Comparison of ENCODE assay signal across 26 cellular contexts in the genomic region with DNA sequence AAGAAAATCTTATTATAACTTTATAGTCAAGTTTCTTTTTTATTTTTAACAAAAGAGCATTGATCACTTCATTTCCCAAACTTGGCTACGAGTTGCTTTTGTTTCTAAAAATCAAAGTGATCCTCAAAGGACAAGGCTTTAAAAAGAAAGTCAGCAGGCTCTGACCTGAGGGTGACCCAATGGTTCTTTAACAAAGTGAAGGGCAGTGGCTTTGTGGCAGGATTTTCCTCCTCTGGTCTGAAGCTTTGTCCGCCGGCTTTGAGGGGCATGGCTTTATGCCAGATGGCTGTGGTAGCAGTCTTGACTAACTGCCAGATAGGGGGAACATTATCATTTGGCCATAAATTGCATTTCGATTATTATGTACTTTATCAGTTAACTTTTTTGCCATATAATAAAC. TPM values are rescaled to one million over a fixed set of nuclear protein-coding genes. Genes with fewer than 3 reads are reported as not detected.
DNase-seq lines count a peak whose midpoint lies in the region; ATAC-seq, FAIRE-seq and TF ChIP-seq lines count a peak whose summit lies in the region.
"Had no signal": no experiment of that assay in that cellular context is flagged by ENCODE, and none has a peak within 500 bp of the region (broad histone marks: within the 10 kb centered on the region; RNA-seq: fewer than 3 reads in every experiment).

No MANE protein-coding gene starts in this region.

- H3K4me2 ChIP-seq in A549: no peak overlapping the region
- H3K4me2 ChIP-seq: hepatocyte had no signal

- H3K27ac ChIP-seq in A549 (no peak overlapping the region), WERI-Rb-1 (peak overlapping the region; percentile 41)
- H3K27ac ChIP-seq: adrenal gland, hepatocyte, prostate gland, SK-N-MC had no signal

- TF ChIP-seq RAD21 in A549 (conservative IDR thresholded peaks at IDR 0.05 in 1 of 2, IDR thresholded peaks at IDR 0.05 in 1 of 2): no peak

- 78% methylated on average over 4 of the region's 4 CpGs for WGBS in A549 (ENCODE audit: missing lambda C conversion rate)

- no peaks in the 10 kb centered on the region for H3K36me3 ChIP-seq in WERI-Rb-1
- H3K36me3 ChIP-seq: adrenal gland, prostate gland had no signal

- FAIRE-seq in A549 (lab: Jason Lieb, UNC): peak; percentile 36
- FAIRE-seq: bronchial epithelial cell, GM12878 had no signal

- no peak overlapping the region for H3K4me3 ChIP-seq in A549
- H3K4me3 ChIP-seq in WERI-Rb-1 (ENCODE audit: low read depth, low read length): no peak overlapping the region
- H3K4me3 ChIP-seq: adrenal gland, GM12878, hepatocyte, mucosa of descending colon, prostate gland, SK-N-MC had no signal

- POLR2A ChIA-PET in A549 (lab: Yijun Ruan, JAX): no interaction called here

- TF ChIP-seq EP300 in A549 (IDR thresholded peaks at IDR 0.05): no peak

- H3K4me1 ChIP-seq in A549: peaks cover 25% of the 10 kb centered on the region
- H3K4me1 ChIP-seq: prostate gland had no signal

- ATAC-seq in A549 (no peak), HG02610 (IDR thresholded peaks at IDR 0.05; ENCODE audit: unreplicated experiment) (no peak), GM21381 (IDR thresholded peaks at IDR 0.05; ENCODE audit: unreplicated experiment) (no peak)
- ATAC-seq: activated CD4-positive, CD25-positive, alpha-beta regulatory T cell treated with anti-CD3 and anti-CD28 coated beads, Interleukin-2, amount 50 U/mL, for 24 hours; activated CD8-positive, alpha-beta T cell treated with anti-CD3 and anti-CD28 coated beads for 36 hours; GM12878; mucosa of descending colon; Panc1 had no signal

- no peaks in the 10 kb centered on the region for H3K27me3 ChIP-seq in WERI-Rb-1 (ENCODE audit: insufficient read depth, low read depth, severe bottlenecking)
- H3K27me3 ChIP-seq: adrenal gland, hepatocyte had no signal

- TF ChIP-seq POLR2A in A549 (IDR thresholded peaks at IDR 0.05; ENCODE audit: low read length): no peak

- CTCF ChIA-PET in A549 (lab: Yijun Ruan, JAX): interaction anchor here (0.6 to 1.3 kb wide), 2 partner anchors 25 to 208 kb away, joined by 3 to 4 read pairs; no protein-coding TSS in a partner anchor

- no peak for DNase-seq in A549 (ENCODE audit: low read depth in 1 of 2, low spot score in 1 of 2)
- DNase-seq in NCI-H82 (lab: John Stamatoyannopoulos, UW): peak; percentile 43
- DNase-seq in WERI-Rb-1: peak; percentile 55
- DNase-seq in myocyte (ENCODE audit: low read depth): peak; percentile 51
- no peak for DNase-seq in activated effector memory CD4-positive, alpha-beta T cell treated with anti-CD3 and anti-CD28 coated beads, Interleukin-2, amount 50 U/mL, for 16 hours
- no peak for DNase-seq in NCI-H2171 (lab: John Stamatoyannopoulos, UW)
- DNase-seq: activated CD8-positive, alpha-beta T cell treated with anti-CD3 and anti-CD28 coated beads for 36 hours; activated naive CD4-positive, alpha-beta T cell; activated T-cell treated with anti-CD3 and anti-CD28 coated beads, Interleukin-2, amount 50 U/mL, for 24 hours; CD4-positive, CD25-positive, alpha-beta regulatory T cell; DND-41; HFFc6; Karpas-422; mucosa of descending colon; NCI-H1930; NK-92 treated with Interleukin-12 subunit alpha and Interleukin-12 subunit beta, amount 100 ng/mL, for 24 hours had no signal

- TF ChIP-seq CTCF in A549 (IDR thresholded peaks at IDR 0.05) (no peak), WERI-Rb-1 (IDR thresholded peaks at IDR 0.05; ENCODE audit: low read depth, low read length) (no peak)

- no peaks in the 10 kb centered on the region for H3K9me3 ChIP-seq in A549
- no peaks in the 10 kb centered on the region for H3K9me3 ChIP-seq in WERI-Rb-1 (ENCODE audit: severe bottlenecking)
- H3K9me3 ChIP-seq: adrenal gland, mucosa of descending colon, prostate gland had no signal

TF ChIP-seq in A549, 52 proteins besides CTCF, POLR2A, EP300 and RAD21:
- TF ChIP-seq ZFP36 (IDR thresholded peaks at IDR 0.05; ENCODE audit: borderline replicate concordance, partially characterized antibody): no peak
- TF ChIP-seq, protein P1, sequence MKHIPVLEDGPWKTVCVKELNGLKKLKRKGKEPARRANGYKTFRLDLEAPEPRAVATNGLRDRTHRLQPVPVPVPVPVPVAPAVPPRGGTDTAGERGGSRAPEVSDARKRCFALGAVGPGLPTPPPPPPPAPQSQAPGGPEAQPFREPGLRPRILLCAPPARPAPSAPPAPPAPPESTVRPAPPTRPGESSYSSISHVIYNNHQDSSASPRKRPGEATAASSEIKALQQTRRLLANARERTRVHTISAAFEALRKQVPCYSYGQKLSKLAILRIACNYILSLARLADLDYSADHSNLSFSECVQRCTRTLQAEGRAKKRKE (CRISPR knock-in tag; IDR thresholded peaks at IDR 0.05; ENCODE audit: low read depth): no peak
- no peak for TF ChIP-seq TP53 (CRISPR knock-in tag; IDR thresholded peaks at IDR 0.05)
- no peak for TF ChIP-seq ESRRA (IDR thresholded peaks at IDR 0.05; ENCODE audit: borderline replicate concordance, low read length)
TF ChIP-seq in A549: peak in this region for 0.

RNA-seq across cellular contexts. Expression of a gene that starts 28.5 kb away (rescaled TPM):
- polyA plus RNA-seq in A549 (2011; rRNA removed) (13.0 and 15.6 TPM in 2 replicates), A549 (2017; fragmentation: RNase III; extraction: RNeasy Plus Mini Kit Qiagen cat#74134 plus additional on column Dnase treatment) (10.3 to 12.5 TPM (median 12.1 TPM) in 3 replicates)
- 8.0 and 8.2 TPM in 2 replicates for polyA plus RNA-seq in A549 (2012; cell fraction: cytosol; rRNA removed)
- 6.5 and 14.2 TPM in 2 replicates for polyA plus RNA-seq in A549 (2012; cell fraction: nucleus; rRNA removed)
- 7.5 and 7.8 TPM in 2 replicates for polyA minus RNA-seq in A549 (2011; rRNA and poly(A)+ RNA removed)
- 24.6 and 26.3 TPM in 2 replicates for total RNA-seq in myocyte
- polyA plus RNA-seq in myocyte (2012): 11.7 TPM

RNA-seq across cellular contexts. Expression of a gene that starts 28.5 kb away (rescaled TPM):
- polyA plus RNA-seq in A549 (2011; rRNA removed) (26.2 and 44.8 TPM in 2 replicates), A549 (2017; fragmentation: RNase III; extraction: RNeasy Plus Mini Kit Qiagen cat#74134 plus additional on column Dnase treatment) (38.2 to 39.2 TPM (median 39.1 TPM) in 3 replicates)
- polyA plus RNA-seq in A549 (2012; cell fraction: cytosol; rRNA removed): 12.5 and 15.0 TPM in 2 replicates
- polyA plus RNA-seq in A549 (2012; cell fraction: nucleus; rRNA removed): 9.4 and 13.7 TPM in 2 replicates
- polyA minus RNA-seq in A549 (2011; rRNA and poly(A)+ RNA removed): 20.1 and 20.5 TPM in 2 replicates
- total RNA-seq in myocyte: 22.1 and 22.6 TPM in 2 replicates
- polyA plus RNA-seq in myocyte (2012): 25.2 TPM

Comparison
In these comparisons a context has a peak if more than half of its experiments do, and no peak if none do; other contexts are left out.
1. DNase-seq: peak in NCI-H82 (single experiment), WERI-Rb-1 (single experiment) and myocyte (single experiment); none in A549 (0 of 2), activated effector memory CD4-positive, alpha-beta T cell treated with anti-CD3 and anti-CD28 coated beads, Interleukin-2, amount 50 U/mL, for 16 hours (single experiment) and NCI-H2171 (single experiment).